In the genomic region with DNA sequence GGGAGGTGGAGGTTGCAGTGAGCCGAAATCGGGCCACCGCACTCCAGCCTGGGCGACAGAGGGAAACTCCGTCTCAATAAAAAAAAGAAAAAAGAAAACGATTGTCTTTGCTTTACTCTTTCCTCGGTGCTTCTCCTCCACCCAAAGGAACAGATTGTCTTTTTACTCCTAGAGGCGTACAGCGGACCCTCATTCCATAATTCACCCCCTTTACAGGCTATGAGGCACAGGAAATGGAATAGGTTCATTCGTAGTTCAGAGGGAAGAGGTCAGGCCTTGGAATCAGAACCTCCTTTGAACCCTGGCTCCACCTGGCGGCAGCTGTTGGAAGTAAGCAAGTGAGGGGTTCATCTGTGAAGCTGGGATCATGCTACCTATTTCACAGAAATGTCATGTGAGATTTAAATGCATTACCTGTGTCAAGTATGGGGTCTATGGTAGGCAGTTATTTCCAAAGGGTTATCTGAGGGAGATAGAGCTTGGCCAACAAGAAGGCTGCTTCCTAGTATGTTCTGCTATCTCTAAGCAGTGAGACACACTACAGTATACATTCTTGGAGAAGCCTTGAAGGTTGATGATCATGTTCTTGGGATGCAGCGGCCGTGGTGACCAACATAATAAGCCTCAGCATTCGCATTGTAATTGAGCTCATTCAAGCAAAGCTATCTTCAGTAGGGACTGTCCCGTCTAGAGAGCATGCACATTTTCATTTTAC, we compare ENCODE assay signal across 1 cellular context.
TF ChIP-seq lines count a peak whose summit lies in the region.

No MANE protein-coding gene starts in this region.

TF ChIP-seq in HEK293, 187 proteins besides CTCF, POLR2A, EP300 and RAD21 (continued from another document and continues in another):
- TF ChIP-seq ZNF280D (tag by site-specific recombination; IDR thresholded peaks at IDR 0.05) (no peak), SCRT1 (tag by site-specific recombination; IDR thresholded peaks at IDR 0.05; ENCODE audit: borderline replicate concordance) (no peak), ZNF423 (tag by site-specific recombination; IDR thresholded peaks at IDR 0.05) (no peak), RBAK (tag by site-specific recombination; IDR thresholded peaks at IDR 0.05) (no peak), SCRT2 (tag by site-specific recombination; IDR thresholded peaks at IDR 0.05) (no peak), IKZF3 (tag by site-specific recombination; IDR thresholded peaks at IDR 0.05) (peak; percentile 96), ZNF768 (tag by site-specific recombination; IDR thresholded peaks at IDR 0.05) (no peak), ZNF24 (tag by site-specific recombination; IDR thresholded peaks at IDR 0.05) (no peak), ZNF19 (tag by site-specific recombination; IDR thresholded peaks at IDR 0.05; ENCODE audit: low read depth) (no peak), ZBTB17 (tag by site-specific recombination; IDR thresholded peaks at IDR 0.05) (peak; percentile 87), ZXDB (tag by site-specific recombination; IDR thresholded peaks at IDR 0.05) (peak; percentile 30; the same call in 1 of the 2 replicates), AEBP2 (tag by site-specific recombination; IDR thresholded peaks at IDR 0.05; ENCODE audit: borderline replicate concordance) (no peak), ZNF670 (tag by site-specific recombination; IDR thresholded peaks at IDR 0.05; ENCODE audit: low read depth) (no peak), ZNF785 (tag by site-specific recombination; IDR thresholded peaks at IDR 0.05) (no peak), SP2 (tag by site-specific recombination; IDR thresholded peaks at IDR 0.05) (no peak), ZNF660 (tag by site-specific recombination; IDR thresholded peaks at IDR 0.05) (peak; percentile 59; the same call in 1 of the 2 replicates), ZNF518A (tag by site-specific recombination; conservative IDR thresholded peaks at IDR 0.05; ENCODE audit: low read depth) (peak; percentile 93), KLF16 (tag by site-specific recombination; IDR thresholded peaks at IDR 0.05) (no peak), ZNF600 (tag by site-specific recombination; IDR thresholded peaks at IDR 0.05) (peak; percentile 76), GLIS1 (tag by site-specific recombination; IDR thresholded peaks at IDR 0.05) (no peak), ZNF138 (tag by site-specific recombination; IDR thresholded peaks at IDR 0.05; ENCODE audit: borderline replicate concordance) (no peak), ZNF335 (tag by site-specific recombination; conservative IDR thresholded peaks at IDR 0.05) (peak; percentile 68), ZNF629 (tag by site-specific recombination; IDR thresholded peaks at IDR 0.05) (peak; percentile 30; the same call in 1 of the 2 replicates), GFI1B (tag by site-specific recombination; IDR thresholded peaks at IDR 0.05) (no peak), ZNF394 (tag by site-specific recombination; IDR thresholded peaks at IDR 0.05; ENCODE audit: borderline replicate concordance) (no peak; the same call in 1 of the 2 replicates), KLF8 (tag by site-specific recombination; IDR thresholded peaks at IDR 0.05) (no peak), ZNF548 (tag by site-specific recombination; IDR thresholded peaks at IDR 0.05) (no peak), ZNF350 (tag by site-specific recombination; IDR thresholded peaks at IDR 0.05) (no peak), YY2 (tag by site-specific recombination; IDR thresholded peaks at IDR 0.05) (no peak), KLF7 (tag by site-specific recombination; IDR thresholded peaks at IDR 0.05; ENCODE audit: borderline replicate concordance) (no peak), ZNF155 (tag by site-specific recombination; IDR thresholded peaks at IDR 0.05) (no peak), ZNF221 (tag by site-specific recombination; IDR thresholded peaks at IDR 0.05; ENCODE audit: borderline replicate concordance) (no peak)
- TF ChIP-seq, protein P1, sequence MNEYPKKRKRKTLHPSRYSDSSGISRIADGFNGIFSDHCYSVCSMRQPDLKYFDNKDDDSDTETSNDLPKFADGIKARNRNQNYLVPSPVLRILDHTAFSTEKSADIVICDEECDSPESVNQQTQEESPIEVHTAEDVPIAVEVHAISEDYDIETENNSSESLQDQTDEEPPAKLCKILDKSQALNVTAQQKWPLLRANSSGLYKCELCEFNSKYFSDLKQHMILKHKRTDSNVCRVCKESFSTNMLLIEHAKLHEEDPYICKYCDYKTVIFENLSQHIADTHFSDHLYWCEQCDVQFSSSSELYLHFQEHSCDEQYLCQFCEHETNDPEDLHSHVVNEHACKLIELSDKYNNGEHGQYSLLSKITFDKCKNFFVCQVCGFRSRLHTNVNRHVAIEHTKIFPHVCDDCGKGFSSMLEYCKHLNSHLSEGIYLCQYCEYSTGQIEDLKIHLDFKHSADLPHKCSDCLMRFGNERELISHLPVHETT (tag by site-specific recombination; IDR thresholded peaks at IDR 0.05) = 0 out of 2 replicates have a peak, but pooled peaks have one; percentile 13
- TF ChIP-seq, protein P2, sequence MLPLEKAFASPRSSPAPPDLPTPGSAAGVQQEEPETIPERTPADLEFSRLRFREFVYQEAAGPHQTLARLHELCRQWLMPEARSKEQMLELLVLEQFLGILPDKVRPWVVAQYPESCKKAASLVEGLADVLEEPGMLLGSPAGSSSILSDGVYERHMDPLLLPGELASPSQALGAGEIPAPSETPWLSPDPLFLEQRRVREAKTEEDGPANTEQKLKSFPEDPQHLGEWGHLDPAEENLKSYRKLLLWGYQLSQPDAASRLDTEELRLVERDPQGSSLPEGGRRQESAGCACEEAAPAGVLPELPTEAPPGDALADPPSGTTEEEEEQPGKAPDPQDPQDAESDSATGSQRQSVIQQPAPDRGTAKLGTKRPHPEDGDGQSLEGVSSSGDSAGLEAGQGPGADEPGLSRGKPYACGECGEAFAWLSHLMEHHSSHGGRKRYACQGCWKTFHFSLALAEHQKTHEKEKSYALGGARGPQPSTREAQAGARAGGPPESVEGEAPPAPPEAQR (tag by site-specific recombination; IDR thresholded peaks at IDR 0.05) = no peak
- TF ChIP-seq, protein P3, sequence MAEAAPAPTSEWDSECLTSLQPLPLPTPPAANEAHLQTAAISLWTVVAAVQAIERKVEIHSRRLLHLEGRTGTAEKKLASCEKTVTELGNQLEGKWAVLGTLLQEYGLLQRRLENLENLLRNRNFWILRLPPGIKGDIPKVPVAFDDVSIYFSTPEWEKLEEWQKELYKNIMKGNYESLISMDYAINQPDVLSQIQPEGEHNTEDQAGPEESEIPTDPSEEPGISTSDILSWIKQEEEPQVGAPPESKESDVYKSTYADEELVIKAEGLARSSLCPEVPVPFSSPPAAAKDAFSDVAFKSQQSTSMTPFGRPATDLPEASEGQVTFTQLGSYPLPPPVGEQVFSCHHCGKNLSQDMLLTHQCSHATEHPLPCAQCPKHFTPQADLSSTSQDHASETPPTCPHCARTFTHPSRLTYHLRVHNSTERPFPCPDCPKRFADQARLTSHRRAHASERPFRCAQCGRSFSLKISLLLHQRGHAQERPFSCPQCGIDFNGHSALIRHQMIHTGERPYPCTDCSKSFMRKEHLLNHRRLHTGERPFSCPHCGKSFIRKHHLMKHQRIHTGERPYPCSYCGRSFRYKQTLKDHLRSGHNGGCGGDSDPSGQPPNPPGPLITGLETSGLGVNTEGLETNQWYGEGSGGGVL (tag by site-specific recombination; IDR thresholded peaks at IDR 0.05) = no peak
- TF ChIP-seq, protein P4, sequence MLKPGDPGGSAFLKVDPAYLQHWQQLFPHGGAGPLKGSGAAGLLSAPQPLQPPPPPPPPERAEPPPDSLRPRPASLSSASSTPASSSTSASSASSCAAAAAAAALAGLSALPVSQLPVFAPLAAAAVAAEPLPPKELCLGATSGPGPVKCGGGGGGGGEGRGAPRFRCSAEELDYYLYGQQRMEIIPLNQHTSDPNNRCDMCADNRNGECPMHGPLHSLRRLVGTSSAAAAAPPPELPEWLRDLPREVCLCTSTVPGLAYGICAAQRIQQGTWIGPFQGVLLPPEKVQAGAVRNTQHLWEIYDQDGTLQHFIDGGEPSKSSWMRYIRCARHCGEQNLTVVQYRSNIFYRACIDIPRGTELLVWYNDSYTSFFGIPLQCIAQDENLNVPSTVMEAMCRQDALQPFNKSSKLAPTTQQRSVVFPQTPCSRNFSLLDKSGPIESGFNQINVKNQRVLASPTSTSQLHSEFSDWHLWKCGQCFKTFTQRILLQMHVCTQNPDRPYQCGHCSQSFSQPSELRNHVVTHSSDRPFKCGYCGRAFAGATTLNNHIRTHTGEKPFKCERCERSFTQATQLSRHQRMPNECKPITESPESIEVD (tag by site-specific recombination; IDR thresholded peaks at IDR 0.05) = no peak
- TF ChIP-seq, protein P5, sequence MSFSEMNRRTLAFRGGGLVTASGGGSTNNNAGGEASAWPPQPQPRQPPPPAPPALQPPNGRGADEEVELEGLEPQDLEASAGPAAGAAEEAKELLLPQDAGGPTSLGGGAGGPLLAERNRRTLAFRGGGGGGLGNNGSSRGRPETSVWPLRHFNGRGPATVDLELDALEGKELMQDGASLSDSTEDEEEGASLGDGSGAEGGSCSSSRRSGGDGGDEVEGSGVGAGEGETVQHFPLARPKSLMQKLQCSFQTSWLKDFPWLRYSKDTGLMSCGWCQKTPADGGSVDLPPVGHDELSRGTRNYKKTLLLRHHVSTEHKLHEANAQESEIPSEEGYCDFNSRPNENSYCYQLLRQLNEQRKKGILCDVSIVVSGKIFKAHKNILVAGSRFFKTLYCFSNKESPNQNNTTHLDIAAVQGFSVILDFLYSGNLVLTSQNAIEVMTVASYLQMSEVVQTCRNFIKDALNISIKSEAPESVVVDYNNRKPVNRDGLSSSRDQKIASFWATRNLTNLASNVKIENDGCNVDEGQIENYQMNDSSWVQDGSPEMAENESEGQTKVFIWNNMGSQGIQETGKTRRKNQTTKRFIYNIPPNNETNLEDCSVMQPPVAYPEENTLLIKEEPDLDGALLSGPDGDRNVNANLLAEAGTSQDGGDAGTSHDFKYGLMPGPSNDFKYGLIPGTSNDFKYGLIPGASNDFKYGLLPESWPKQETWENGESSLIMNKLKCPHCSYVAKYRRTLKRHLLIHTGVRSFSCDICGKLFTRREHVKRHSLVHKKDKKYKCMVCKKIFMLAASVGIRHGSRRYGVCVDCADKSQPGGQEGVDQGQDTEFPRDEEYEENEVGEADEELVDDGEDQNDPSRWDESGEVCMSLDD (tag by site-specific recombination; IDR thresholded peaks at IDR 0.05) = no peak
